Comparison of ENCODE assay signal across 14 cellular contexts in the genomic region with DNA sequence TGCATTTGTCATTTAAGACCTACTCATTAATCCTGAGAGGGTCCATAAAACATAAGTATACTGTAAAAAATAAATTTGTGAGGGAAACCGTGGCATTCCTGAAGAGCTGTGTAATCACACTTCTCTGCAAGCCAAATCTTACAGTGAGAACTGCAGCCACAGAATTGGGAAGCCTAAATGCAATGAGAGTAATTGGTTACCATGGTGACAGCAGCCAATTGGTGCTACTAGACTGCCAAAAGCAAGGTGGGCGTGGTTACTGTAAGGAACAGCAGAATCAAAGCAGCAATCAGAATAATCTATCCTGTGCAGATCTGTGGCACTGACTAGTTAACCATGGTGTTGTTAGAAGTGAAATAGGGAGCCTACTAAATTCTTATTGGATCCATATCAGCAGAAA.
DNase-seq lines count a peak whose midpoint lies in the region; ATAC-seq, FAIRE-seq and TF ChIP-seq lines count a peak whose summit lies in the region.
"Had no signal": no experiment of that assay in that cellular context is flagged by ENCODE, and none has a peak within 500 bp of the region (broad histone marks: within the 10 kb centered on the region; RNA-seq: fewer than 3 reads in every experiment).

No MANE protein-coding gene starts in this region.

- no peak overlapping the region for H4K5ac ChIP-seq in H1 (ENCODE audit: insufficient read length, low read depth, low read length)

- H2BK15ac ChIP-seq in H1 (ENCODE audit: low read length), result no peak overlapping the region

- H2BK120ac ChIP-seq in H1 (replicated peaks; ENCODE audit: low read depth, low read length), result no peak overlapping the region

- H2BK5ac ChIP-seq in H1 (ENCODE audit: low read depth, low read length), result no peak overlapping the region

- CTCF ChIA-PET in H1 (lab: Charles Lee; ENCODE audit: partially characterized antibody), result no interaction called here

- peak; percentile 63 for FAIRE-seq in H1 (lab: Jason Lieb, UNC)
- FAIRE-seq: A204.1 had no signal

- DNase-seq in NCI-H2081 (lab: John Stamatoyannopoulos, UW) (peak; percentile 3 to 43), NCI-H2081 treated with DMSO at 0.1 percent for 48 hours (lab: John Stamatoyannopoulos, UW) (no peak), NCI-H226 (peak; percentile 1), H1 (ENCODE audit: low read depth in 1 of 2, low spot score in 2 of 2) (no peak), pons (ENCODE audit: low spot score) (peak; percentile 3), NAMALWA (ENCODE audit: low spot score) (no peak)
- no peak for DNase-seq in activated CD4-positive, alpha-beta T cell treated with anti-CD3 and anti-CD28 coated beads for 4 hours
- DNase-seq: activated CD4-positive, alpha-beta T cell treated with anti-CD3 and anti-CD28 coated beads, Interleukin-2, amount 10 ng/mL, durations not matched to agents 24 days and 14 days; activated T-cell treated with anti-CD3 and anti-CD28 coated beads, Interleukin-2, amount 50 U/mL, for 48 hours; CD8-positive, alpha-beta memory T cell; NCI-H345; T-helper 17 cell had no signal

- no peak overlapping the region for H3K14ac ChIP-seq in H1 (ENCODE audit: insufficient read length)

- no peak overlapping the region for H2BK20ac ChIP-seq in H1 (ENCODE audit: low read length)

- TF ChIP-seq EP300 in H1 (IDR thresholded peaks at IDR 0.05; ENCODE audit: borderline replicate concordance in 1 of 2, low read depth in 2 of 2, low read length in 2 of 2), result no peak

- no peak for TF ChIP-seq POLR2A in H1 (IDR thresholded peaks at IDR 0.05; ENCODE audit: control extremely low read depth in 1 of 2, low read depth in 2 of 2, low read length in 2 of 2)

- no peak overlapping the region for H3K4me3 ChIP-seq in H1 (ENCODE audit: extremely low read depth in 1 of 4, insufficient read depth in 2 of 4, low read depth in 3 of 4, low read length in 4 of 4)

- no peaks in the 10 kb centered on the region for H3K79me1 ChIP-seq in H1 (ENCODE audit: low read depth, low read length)

- no peaks in the 10 kb centered on the region for H3K27me3 ChIP-seq in H1 (replicated peaks in 1 of 4; ENCODE audit: control insufficient read depth in 3 of 4, extremely low read depth in 1 of 4, insufficient read depth in 3 of 4, low read length in 3 of 4)

- H3K9me3 ChIP-seq in H1 (ENCODE audit: insufficient read depth in 2 of 2, low read depth in 1 of 2, low read length in 1 of 2), result peaks cover 5 to 10% of the 10 kb centered on the region in 2 experiments; a peak in 1 of 4 replicates

- H3K23ac ChIP-seq in H1 (ENCODE audit: insufficient read length), result no peak overlapping the region

- H2AK5ac ChIP-seq in H1 (ENCODE audit: low read depth, low read length), result no peak overlapping the region

- ATAC-seq in HG03139 (IDR thresholded peaks at IDR 0.05; ENCODE audit: unreplicated experiment), result no peak
- ATAC-seq: T-helper 17 cell had no signal

- H3K23me2 ChIP-seq in H1 (ENCODE audit: low read depth, low read length), result no peaks in the 10 kb centered on the region

- no peak for TF ChIP-seq CTCF in H1 (IDR thresholded peaks at IDR 0.05; ENCODE audit: control extremely low read depth in 1 of 3, insufficient read depth in 1 of 3, low read depth in 1 of 3, low read length in 3 of 3)

- no peaks in the 10 kb centered on the region; a peak in 1 of 8 replicates for H3K36me3 ChIP-seq in H1 (ENCODE audit: control insufficient read depth in 2 of 4, insufficient read depth in 4 of 4, low read length in 3 of 4)

- H2BK12ac ChIP-seq in H1 (ENCODE audit: low read depth, low read length), result no peak overlapping the region

- H4K8ac ChIP-seq in H1 (ENCODE audit: extremely low read depth, insufficient read depth, low read length), result no peak overlapping the region

- H3K18ac ChIP-seq in H1 (ENCODE audit: extremely low read depth, low read length), result no peak overlapping the region

- POLR2A ChIA-PET in H1 (lab: Charles Lee; ENCODE audit: partially characterized antibody), result no interaction called here

- no peak overlapping the region for H3K56ac ChIP-seq in H1 (replicated peaks; ENCODE audit: insufficient read length, low read depth, low read length)

- no peak overlapping the region for H3K9ac ChIP-seq in H1 (replicated peaks in 1 of 4; ENCODE audit: extremely low read depth in 1 of 4, low read depth in 3 of 4, low read length in 3 of 4)

- H2AFZ ChIP-seq in H1 (ENCODE audit: low read length), result no peak overlapping the region

- H4K20me1 ChIP-seq in H1 (replicated peaks in 1 of 2; ENCODE audit: control insufficient read depth in 1 of 2, insufficient read depth in 2 of 2, low read length in 2 of 2), result no peaks in the 10 kb centered on the region

- no peak overlapping the region for H3K27ac ChIP-seq in H1 (ENCODE audit: low read depth, low read length)

- WGBS in H1 (ENCODE audit: extremely low coverage in 1 of 2, insufficient coverage in 1 of 2, insufficient read length in 1 of 2, insufficient replicate concordance in 2 of 2, low coverage in 1 of 2, low lambda C conversion rate in 2 of 2, missing lambda C conversion rate in 1 of 2), 2 experiments, result 54% methylated on average over 2 of the region's 2 CpGs; no CpG with 5 or more reads in 1 of the 2 experiments

- TF ChIP-seq RAD21 in H1 (IDR thresholded peaks at IDR 0.05 in 1 of 2, conservative IDR thresholded peaks at IDR 0.05 in 1 of 2; ENCODE audit: low read depth in 2 of 2, low read length in 2 of 2), result no peak

- no peak overlapping the region for H4K91ac ChIP-seq in H1 (replicated peaks; ENCODE audit: insufficient read length, low read length)

- H3K79me2 ChIP-seq in H1 (ENCODE audit: control insufficient read depth in 1 of 2, insufficient read depth in 2 of 2, low read length in 2 of 2), result no peaks in the 10 kb centered on the region

- no peak overlapping the region for H3K4ac ChIP-seq in H1 (replicated peaks; ENCODE audit: insufficient read length, low read depth, low read length)

- H3K4me2 ChIP-seq in H1 (ENCODE audit: insufficient read depth in 1 of 2, low read depth in 2 of 2, low read length in 2 of 2), result no peak overlapping the region

- H3K4me1 ChIP-seq in H1 (replicated peaks in 1 of 4; ENCODE audit: control insufficient read depth in 3 of 4, insufficient read depth in 4 of 4, low read length in 3 of 4), result peaks cover 0 to 5% (median 1%) of the 10 kb centered on the region in 4 experiments; a peak in 2 of 7 replicates

TF ChIP-seq in H1, 55 proteins besides CTCF, POLR2A, EP300 and RAD21:
- TF ChIP-seq GABPA (IDR thresholded peaks at IDR 0.05; ENCODE audit: borderline replicate concordance, insufficient read depth, low read length), result no peak
- TF ChIP-seq MAFK (IDR thresholded peaks at IDR 0.05; ENCODE audit: low read depth, low read length), result no peak
- no peak for TF ChIP-seq TEAD4 (IDR thresholded peaks at IDR 0.05; ENCODE audit: low read depth, low read length)
- no peak for TF ChIP-seq KDM1A (IDR thresholded peaks at IDR 0.05; ENCODE audit: borderline replicate concordance, low read length)
- TF ChIP-seq TAF1 (IDR thresholded peaks at IDR 0.05; ENCODE audit: low read depth, low read length), result no peak
- no peak for TF ChIP-seq KDM5A (IDR thresholded peaks at IDR 0.05; ENCODE audit: low read length)
- no peak for TF ChIP-seq TBP (IDR thresholded peaks at IDR 0.05; ENCODE audit: low read depth, low read length)
- no peak for TF ChIP-seq YY1 (IDR thresholded peaks at IDR 0.05; ENCODE audit: low read depth, low read length)
- TF ChIP-seq EGR1 (IDR thresholded peaks at IDR 0.05; ENCODE audit: borderline replicate concordance, low read depth, low read length), result no peak
- TF ChIP-seq, protein P1, sequence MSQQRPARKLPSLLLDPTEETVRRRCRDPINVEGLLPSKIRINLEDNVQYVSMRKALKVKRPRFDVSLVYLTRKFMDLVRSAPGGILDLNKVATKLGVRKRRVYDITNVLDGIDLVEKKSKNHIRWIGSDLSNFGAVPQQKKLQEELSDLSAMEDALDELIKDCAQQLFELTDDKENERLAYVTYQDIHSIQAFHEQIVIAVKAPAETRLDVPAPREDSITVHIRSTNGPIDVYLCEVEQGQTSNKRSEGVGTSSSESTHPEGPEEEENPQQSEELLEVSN (IDR thresholded peaks at IDR 0.05), result no peak
- no peak for TF ChIP-seq TAF7 (optimal IDR thresholded peaks at IDR 0.05; ENCODE audit: borderline replicate concordance, low read depth, low read length)
- TF ChIP-seq, protein P2, sequence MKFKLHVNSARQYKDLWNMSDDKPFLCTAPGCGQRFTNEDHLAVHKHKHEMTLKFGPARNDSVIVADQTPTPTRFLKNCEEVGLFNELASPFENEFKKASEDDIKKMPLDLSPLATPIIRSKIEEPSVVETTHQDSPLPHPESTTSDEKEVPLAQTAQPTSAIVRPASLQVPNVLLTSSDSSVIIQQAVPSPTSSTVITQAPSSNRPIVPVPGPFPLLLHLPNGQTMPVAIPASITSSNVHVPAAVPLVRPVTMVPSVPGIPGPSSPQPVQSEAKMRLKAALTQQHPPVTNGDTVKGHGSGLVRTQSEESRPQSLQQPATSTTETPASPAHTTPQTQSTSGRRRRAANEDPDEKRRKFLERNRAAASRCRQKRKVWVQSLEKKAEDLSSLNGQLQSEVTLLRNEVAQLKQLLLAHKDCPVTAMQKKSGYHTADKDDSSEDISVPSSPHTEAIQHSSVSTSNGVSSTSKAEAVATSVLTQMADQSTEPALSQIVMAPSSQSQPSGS (IDR thresholded peaks at IDR 0.05; ENCODE audit: low read length), result no peak
- no peak for TF ChIP-seq CHD2 (IDR thresholded peaks at IDR 0.05; ENCODE audit: low read length)

Comparison
In these comparisons a context has a peak if more than half of its experiments do, and no peak if none do; other contexts are left out.
1. DNase-seq: peak in NCI-H2081 (2 of 2), NCI-H226 (single experiment) and pons (single experiment); none in NCI-H2081 treated with DMSO at 0.1 percent for 48 hours (single experiment), H1 (0 of 2), activated CD4-positive, alpha-beta T cell treated with anti-CD3 and anti-CD28 coated beads for 4 hours (0 of 2) and NAMALWA (single experiment).